In the genomic region with DNA sequence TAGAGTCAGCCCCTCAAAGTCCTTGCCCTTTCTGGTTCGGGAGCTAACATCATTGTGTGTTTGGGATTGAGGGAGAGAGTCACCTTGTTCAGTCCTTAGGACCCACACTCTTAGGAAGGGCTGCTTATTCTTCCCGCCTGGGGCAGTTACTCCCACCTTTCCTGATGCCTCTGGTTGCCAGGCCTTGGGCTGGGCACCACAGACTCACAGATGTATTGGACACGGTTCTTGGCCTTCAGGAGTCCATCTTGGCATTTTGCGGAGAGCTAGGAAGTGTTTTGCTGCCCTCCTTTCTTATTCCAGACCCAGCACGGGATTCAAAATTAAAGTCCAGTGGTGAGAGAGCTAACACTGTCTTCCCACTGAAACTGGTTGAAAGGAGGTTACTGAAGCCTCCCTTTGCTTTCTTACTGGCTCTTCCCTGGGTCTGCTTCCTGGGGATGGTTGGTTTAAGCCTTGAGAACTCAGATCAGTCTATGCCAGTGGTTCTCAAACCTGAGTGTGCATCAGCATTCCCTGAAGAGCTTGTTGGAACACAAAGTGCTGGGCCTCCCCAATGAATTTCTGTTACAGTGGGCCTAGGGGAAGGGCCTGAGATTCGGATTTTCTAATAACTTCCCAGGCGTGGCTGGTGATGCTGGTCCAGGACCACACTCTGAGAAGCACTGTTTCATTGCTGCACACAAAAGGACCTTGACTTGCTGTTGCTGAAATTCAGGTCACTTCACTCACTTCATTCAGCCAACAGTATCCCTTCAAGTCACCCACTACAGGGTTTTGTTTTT, we compare ENCODE assay signal across 1 cellular context.
TF ChIP-seq lines count a peak whose summit lies in the region.

No MANE protein-coding gene starts in this region.

TF ChIP-seq in GM23338, 12 proteins besides CTCF, POLR2A, EP300 and RAD21 (continued from another document):
- TF ChIP-seq, protein P1, sequence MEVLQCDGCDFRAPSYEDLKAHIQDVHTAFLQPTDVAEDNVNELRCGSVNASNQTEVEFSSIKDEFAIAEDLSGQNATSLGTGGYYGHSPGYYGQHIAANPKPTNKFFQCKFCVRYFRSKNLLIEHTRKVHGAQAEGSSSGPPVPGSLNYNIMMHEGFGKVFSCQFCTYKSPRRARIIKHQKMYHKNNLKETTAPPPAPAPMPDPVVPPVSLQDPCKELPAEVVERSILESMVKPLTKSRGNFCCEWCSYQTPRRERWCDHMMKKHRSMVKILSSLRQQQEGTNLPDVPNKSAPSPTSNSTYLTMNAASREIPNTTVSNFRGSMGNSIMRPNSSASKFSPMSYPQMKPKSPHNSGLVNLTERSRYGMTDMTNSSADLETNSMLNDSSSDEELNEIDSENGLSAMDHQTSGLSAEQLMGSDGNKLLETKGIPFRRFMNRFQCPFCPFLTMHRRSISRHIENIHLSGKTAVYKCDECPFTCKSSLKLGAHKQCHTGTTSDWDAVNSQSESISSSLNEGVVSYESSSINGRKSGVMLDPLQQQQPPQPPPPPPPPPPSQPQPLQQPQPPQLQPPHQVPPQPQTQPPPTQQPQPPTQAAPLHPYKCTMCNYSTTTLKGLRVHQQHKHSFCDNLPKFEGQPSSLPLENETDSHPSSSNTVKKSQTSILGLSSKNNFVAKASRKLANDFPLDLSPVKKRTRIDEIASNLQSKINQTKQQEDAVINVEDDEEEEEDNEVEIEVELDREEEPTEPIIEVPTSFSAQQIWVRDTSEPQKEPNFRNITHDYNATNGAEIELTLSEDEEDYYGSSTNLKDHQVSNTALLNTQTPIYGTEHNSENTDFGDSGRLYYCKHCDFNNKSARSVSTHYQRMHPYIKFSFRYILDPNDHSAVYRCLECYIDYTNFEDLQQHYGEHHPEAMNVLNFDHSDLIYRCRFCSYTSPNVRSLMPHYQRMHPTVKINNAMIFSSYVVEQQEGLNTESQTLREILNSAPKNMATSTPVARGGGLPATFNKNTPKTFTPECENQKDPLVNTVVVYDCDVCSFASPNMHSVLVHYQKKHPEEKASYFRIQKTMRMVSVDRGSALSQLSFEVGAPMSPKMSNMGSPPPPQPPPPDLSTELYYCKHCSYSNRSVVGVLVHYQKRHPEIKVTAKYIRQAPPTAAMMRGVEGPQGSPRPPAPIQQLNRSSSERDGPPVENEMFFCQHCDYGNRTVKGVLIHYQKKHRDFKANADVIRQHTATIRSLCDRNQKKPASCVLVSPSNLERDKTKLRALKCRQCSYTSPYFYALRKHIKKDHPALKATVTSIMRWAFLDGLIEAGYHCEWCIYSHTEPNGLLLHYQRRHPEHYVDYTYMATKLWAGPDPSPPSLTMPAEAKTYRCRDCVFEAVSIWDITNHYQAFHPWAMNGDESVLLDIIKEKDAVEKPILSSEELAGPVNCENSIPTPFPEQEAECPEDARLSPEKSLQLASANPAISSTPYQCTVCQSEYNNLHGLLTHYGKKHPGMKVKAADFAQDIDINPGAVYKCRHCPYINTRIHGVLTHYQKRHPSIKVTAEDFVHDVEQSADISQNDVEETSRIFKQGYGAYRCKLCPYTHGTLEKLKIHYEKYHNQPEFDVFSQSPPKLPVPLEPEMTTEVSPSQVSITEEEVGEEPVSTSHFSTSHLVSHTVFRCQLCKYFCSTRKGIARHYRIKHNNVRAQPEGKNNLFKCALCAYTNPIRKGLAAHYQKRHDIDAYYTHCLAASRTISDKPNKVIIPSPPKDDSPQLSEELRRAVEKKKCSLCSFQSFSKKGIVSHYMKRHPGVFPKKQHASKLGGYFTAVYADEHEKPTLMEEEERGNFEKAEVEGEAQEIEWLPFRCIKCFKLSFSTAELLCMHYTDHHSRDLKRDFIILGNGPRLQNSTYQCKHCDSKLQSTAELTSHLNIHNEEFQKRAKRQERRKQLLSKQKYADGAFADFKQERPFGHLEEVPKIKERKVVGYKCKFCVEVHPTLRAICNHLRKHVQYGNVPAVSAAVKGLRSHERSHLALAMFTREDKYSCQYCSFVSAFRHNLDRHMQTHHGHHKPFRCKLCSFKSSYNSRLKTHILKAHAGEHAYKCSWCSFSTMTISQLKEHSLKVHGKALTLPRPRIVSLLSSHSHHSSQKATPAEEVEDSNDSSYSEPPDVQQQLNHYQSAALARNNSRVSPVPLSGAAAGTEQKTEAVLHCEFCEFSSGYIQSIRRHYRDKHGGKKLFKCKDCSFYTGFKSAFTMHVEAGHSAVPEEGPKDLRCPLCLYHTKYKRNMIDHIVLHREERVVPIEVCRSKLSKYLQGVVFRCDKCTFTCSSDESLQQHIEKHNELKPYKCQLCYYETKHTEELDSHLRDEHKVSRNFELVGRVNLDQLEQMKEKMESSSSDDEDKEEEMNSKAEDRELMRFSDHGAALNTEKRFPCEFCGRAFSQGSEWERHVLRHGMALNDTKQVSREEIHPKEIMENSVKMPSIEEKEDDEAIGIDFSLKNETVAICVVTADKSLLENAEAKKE (CRISPR knock-in tag; IDR thresholded peaks at IDR 0.05): no peak
